Comparison of ENCODE assay signal across 8 cellular contexts in the genomic region with DNA sequence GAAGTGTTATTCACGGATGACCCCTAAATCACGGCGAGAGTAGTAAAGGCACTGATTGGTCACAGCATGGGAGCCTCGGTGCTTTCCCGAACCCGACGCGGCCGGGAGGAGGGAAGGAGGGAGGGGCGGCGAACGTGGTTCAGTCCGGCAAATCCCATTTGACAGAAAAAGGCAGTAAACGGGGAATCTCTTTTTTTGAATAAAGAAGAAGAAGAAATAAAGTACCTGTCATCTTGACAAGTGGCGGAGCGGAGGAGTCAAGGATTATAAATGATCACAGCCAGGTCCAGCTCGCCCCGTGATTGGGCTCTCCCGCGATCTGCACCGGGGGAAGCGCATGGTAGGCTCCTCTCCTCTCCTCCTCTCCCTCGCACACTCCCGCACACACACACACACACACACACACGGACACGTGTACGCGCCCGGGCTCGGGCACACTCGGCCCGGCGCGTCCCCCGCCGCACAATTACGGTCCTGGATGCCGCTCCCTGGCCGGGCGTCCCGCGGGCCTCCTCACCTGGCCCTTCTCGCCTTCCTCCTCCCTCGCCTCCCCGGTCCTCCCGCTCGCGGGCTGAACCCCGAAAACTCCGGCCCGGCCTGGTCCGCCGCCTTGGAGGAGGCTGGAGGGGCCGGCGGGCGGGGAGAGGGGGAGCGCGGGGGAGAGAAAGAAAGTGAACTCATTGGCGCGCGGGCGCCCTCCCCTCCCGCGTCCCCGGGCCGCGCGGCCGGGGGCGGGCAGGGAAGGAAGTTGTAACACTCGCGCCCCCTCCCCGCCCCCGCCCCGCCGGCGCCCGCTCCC.
A peak's percentile ranks its signal among the peaks of the same experiment; 100 is the strongest.
DNase-seq lines count a peak whose midpoint lies in the region; ATAC-seq and TF ChIP-seq lines count a peak whose summit lies in the region.

No MANE protein-coding gene starts in this region.

- CTCF ChIA-PET in MCF 10A (lab: Yijun Ruan, JAX), result interaction anchor here (1.0 kb wide), 1 partner anchor 15 kb away, joined by 3 read pairs; no protein-coding TSS in a partner anchor

- TF ChIP-seq CTCF in MCF 10A (IDR thresholded peaks at IDR 0.05; ENCODE audit: unreplicated experiment) (no peak), kidney epithelial cell (IDR thresholded peaks at IDR 0.05; ENCODE audit: insufficient read depth, low read length, poor library complexity, severe bottlenecking) (no peak)

- intact Hi-C loops in MCF 10A (cut with micrococcal nuclease), result loop anchor here (1.0 to 5.0 kb wide), 7 partner anchors 63 to 663 kb away; no protein-coding TSS in a partner anchor

- no peaks in the 10 kb centered on the region for H3K27me3 Mint-ChIP-seq in MCF 10A (ENCODE audit: insufficient read depth, unreplicated experiment)
- H3K27me3 Mint-ChIP-seq in stimulated activated naive CD8-positive, alpha-beta T cell treated with anti-CD3 and anti-CD28 coated beads, Interleukin-15, Interleukin-2, amounts not matched to agents 100 ng/mL and 50 ng/mL, for 24 hours, result peaks cover 74% of the 10 kb centered on the region

- peak; percentile 23 for ATAC-seq in GM21786 (IDR thresholded peaks at IDR 0.05; ENCODE audit: unreplicated experiment)
- no peak for ATAC-seq in HG02938 (IDR thresholded peaks at IDR 0.05; ENCODE audit: unreplicated experiment)

- H3K4me3 Mint-ChIP-seq in MCF 10A (ENCODE audit: unreplicated experiment), result peak overlapping the region; percentile 98
- peak overlapping the region; percentile 73 for H3K4me3 Mint-ChIP-seq in stimulated activated naive CD8-positive, alpha-beta T cell treated with anti-CD3 and anti-CD28 coated beads, Interleukin-15, Interleukin-2, amounts not matched to agents 100 ng/mL and 50 ng/mL, for 24 hours

- peaks cover 16% of the 10 kb centered on the region for H3K4me1 Mint-ChIP-seq in MCF 10A (ENCODE audit: insufficient read depth, unreplicated experiment)
- H3K4me1 Mint-ChIP-seq in stimulated activated naive CD8-positive, alpha-beta T cell treated with anti-CD3 and anti-CD28 coated beads, Interleukin-15, Interleukin-2, amounts not matched to agents 100 ng/mL and 50 ng/mL, for 24 hours (ENCODE audit: low read depth), result peaks cover 14% of the 10 kb centered on the region

- POLR2A ChIA-PET in MCF 10A (lab: Yijun Ruan, JAX), result interaction anchor here (0.6 to 2.1 kb wide), 10 partner anchors 8 to 403 kb away, joined by 3 to 7 read pairs (median 3); no protein-coding TSS in a partner anchor

- DNase-seq in COR-L47 (lab: John Stamatoyannopoulos, UW), result peak; percentile 76
- DNase-seq in NCI-H460 (ENCODE audit: extremely low read depth, low read depth), result peak; percentile 25
- peak; percentile 77 for DNase-seq in MCF 10A (ENCODE audit: unreplicated experiment)
- DNase-seq in kidney epithelial cell (ENCODE audit: low read depth), result peak; percentile 54
- no peak for DNase-seq in cerebellar cortex (ENCODE audit: low spot score)

- H3K27me3 ChIP-seq in kidney epithelial cell (ENCODE audit: control insufficient read depth, insufficient read depth, low read length), result peaks cover 6% of the 10 kb centered on the region

- no peaks in the 10 kb centered on the region for H3K36me3 ChIP-seq in kidney epithelial cell (ENCODE audit: control insufficient read depth, insufficient read depth, low read length)

- no peaks in the 10 kb centered on the region for H3K36me3 Mint-ChIP-seq in MCF 10A (ENCODE audit: insufficient read depth, unreplicated experiment)
- H3K36me3 Mint-ChIP-seq in stimulated activated naive CD8-positive, alpha-beta T cell treated with anti-CD3 and anti-CD28 coated beads, Interleukin-15, Interleukin-2, amounts not matched to agents 100 ng/mL and 50 ng/mL, for 24 hours (ENCODE audit: low read depth), result no peaks in the 10 kb centered on the region

- peak overlapping the region; percentile 76 for H3K4me3 ChIP-seq in kidney epithelial cell (ENCODE audit: low read depth, low read length)

- H3K9me3 Mint-ChIP-seq in MCF 10A (ENCODE audit: unreplicated experiment), result no peaks in the 10 kb centered on the region
- no peaks in the 10 kb centered on the region for H3K9me3 Mint-ChIP-seq in stimulated activated naive CD8-positive, alpha-beta T cell treated with anti-CD3 and anti-CD28 coated beads, Interleukin-15, Interleukin-2, amounts not matched to agents 100 ng/mL and 50 ng/mL, for 24 hours

- H3K27ac Mint-ChIP-seq in MCF 10A (ENCODE audit: low read depth, unreplicated experiment), result peak overlapping the region; percentile 99
- no peak overlapping the region for H3K27ac Mint-ChIP-seq in stimulated activated naive CD8-positive, alpha-beta T cell treated with anti-CD3 and anti-CD28 coated beads, Interleukin-15, Interleukin-2, amounts not matched to agents 100 ng/mL and 50 ng/mL, for 24 hours

- no TSS peak for BruUV-seq in MCF 10A (replicated peaks; lab: Mats Ljungman, UMichigan)
